Comparison of ENCODE assay signal across 1 cellular context in the genomic region with DNA sequence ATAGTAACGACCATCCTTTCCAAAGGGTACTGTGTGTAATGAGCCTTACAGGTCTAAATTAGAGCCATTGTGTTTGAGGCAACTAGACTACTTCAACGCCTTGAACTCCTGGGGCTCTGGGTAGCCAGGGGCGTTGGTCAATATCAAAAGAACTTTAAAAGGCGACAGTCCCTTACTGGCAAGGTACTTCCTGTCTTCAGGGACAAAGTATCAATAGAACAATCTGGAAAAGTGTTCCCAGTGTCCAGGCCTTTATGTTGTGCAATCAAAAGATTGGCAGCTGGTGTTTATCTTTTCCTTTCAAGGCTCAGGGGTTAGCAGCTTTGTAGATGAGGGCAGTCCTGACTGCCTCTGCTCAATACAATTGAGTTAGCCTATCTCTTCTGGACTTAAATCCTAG.
TF ChIP-seq lines count a peak whose summit lies in the region.

No MANE protein-coding gene starts in this region.

TF ChIP-seq in HepG2, 621 proteins besides CTCF, POLR2A, EP300 and RAD21 (continued from another document and continues in another):
- no peak for TF ChIP-seq CERS6 (CRISPR knock-in tag; IDR thresholded peaks at IDR 0.05)
- no peak for TF ChIP-seq NAIF1 (CRISPR knock-in tag; IDR thresholded peaks at IDR 0.05; ENCODE audit: borderline replicate concordance)
- no peak for TF ChIP-seq ZNF430 (CRISPR knock-in tag; IDR thresholded peaks at IDR 0.05)
- peak; percentile 88 for TF ChIP-seq GATAD2A (CRISPR knock-in tag; IDR thresholded peaks at IDR 0.05)
- TF ChIP-seq TEAD2 (CRISPR knock-in tag; IDR thresholded peaks at IDR 0.05): no peak
- TF ChIP-seq SP1 (IDR thresholded peaks at IDR 0.05): no peak
- TF ChIP-seq SP1 (CRISPR knock-in tag; IDR thresholded peaks at IDR 0.05): no peak
- no peak for TF ChIP-seq CBX1 (IDR thresholded peaks at IDR 0.05; ENCODE audit: low read depth)
- TF ChIP-seq HMG20A (CRISPR knock-in tag; IDR thresholded peaks at IDR 0.05; ENCODE audit: borderline replicate concordance): peak; percentile 49; the same call in 1 of the 2 replicates
- no peak for TF ChIP-seq KDM5B (CRISPR knock-in tag; IDR thresholded peaks at IDR 0.05; ENCODE audit: borderline replicate concordance)
- no peak for TF ChIP-seq SP4 (CRISPR knock-in tag; IDR thresholded peaks at IDR 0.05)
- TF ChIP-seq MTF2 (CRISPR knock-in tag; IDR thresholded peaks at IDR 0.05; ENCODE audit: borderline replicate concordance): no peak
- no peak for TF ChIP-seq SALL2 (CRISPR knock-in tag; IDR thresholded peaks at IDR 0.05)
- TF ChIP-seq ZNF432 (CRISPR knock-in tag; IDR thresholded peaks at IDR 0.05; ENCODE audit: borderline replicate concordance): no peak
- TF ChIP-seq, protein P1, sequence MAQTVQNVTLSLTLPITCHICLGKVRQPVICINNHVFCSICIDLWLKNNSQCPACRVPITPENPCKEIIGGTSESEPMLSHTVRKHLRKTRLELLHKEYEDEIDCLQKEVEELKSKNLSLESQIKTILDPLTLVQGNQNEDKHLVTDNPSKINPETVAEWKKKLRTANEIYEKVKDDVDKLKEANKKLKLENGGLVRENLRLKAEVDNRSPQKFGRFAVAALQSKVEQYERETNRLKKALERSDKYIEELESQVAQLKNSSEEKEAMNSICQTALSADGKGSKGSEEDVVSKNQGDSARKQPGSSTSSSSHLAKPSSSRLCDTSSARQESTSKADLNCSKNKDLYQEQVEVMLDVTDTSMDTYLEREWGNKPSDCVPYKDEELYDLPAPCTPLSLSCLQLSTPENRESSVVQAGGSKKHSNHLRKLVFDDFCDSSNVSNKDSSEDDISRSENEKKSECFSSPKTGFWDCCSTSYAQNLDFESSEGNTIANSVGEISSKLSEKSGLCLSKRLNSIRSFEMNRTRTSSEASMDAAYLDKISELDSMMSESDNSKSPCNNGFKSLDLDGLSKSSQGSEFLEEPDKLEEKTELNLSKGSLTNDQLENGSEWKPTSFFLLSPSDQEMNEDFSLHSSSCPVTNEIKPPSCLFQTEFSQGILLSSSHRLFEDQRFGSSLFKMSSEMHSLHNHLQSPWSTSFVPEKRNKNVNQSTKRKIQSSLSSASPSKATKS (CRISPR knock-in tag; IDR thresholded peaks at IDR 0.05): no peak
- peak; percentile 64; the same call in 1 of the 2 replicates for TF ChIP-seq ISL2 (CRISPR knock-in tag; IDR thresholded peaks at IDR 0.05)
- TF ChIP-seq ZBTB7A (CRISPR knock-in tag; IDR thresholded peaks at IDR 0.05): no peak
- TF ChIP-seq ZNF441 (CRISPR knock-in tag; IDR thresholded peaks at IDR 0.05; ENCODE audit: borderline replicate concordance): no peak
- TF ChIP-seq, protein P2, sequence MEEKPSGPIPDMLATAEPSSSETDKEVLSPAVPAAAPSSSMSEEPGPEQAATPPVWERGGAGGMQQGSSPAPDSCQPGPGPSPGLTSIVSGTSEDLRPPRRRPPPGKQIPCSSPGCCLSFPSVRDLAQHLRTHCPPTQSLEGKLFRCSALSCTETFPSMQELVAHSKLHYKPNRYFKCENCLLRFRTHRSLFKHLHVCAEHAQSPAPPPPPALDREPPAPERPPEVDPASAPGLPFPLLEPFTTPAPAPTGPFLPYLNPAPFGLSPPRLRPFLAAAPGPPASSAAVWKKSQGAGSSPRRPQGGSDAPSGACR (CRISPR knock-in tag; IDR thresholded peaks at IDR 0.05): no peak
- TF ChIP-seq ZNF691 (CRISPR knock-in tag; IDR thresholded peaks at IDR 0.05; ENCODE audit: borderline replicate concordance, low read depth): no peak
- no peak for TF ChIP-seq SIN3A (IDR thresholded peaks at IDR 0.05; ENCODE audit: borderline replicate concordance, low read depth, low read length)
- peak; percentile 62 for TF ChIP-seq HNF4G (IDR thresholded peaks at IDR 0.05; ENCODE audit: borderline replicate concordance, low read depth, low read length)
- TF ChIP-seq HNF4G (CRISPR knock-in tag; IDR thresholded peaks at IDR 0.05; ENCODE audit: borderline replicate concordance, low read depth): peak; percentile 50; the same call in 1 of the 2 replicates
- no peak for TF ChIP-seq ZNF749 (CRISPR knock-in tag; IDR thresholded peaks at IDR 0.05; ENCODE audit: borderline replicate concordance)
- TF ChIP-seq MZF1 (CRISPR knock-in tag; IDR thresholded peaks at IDR 0.05; ENCODE audit: borderline replicate concordance): no peak
- no peak for TF ChIP-seq TBP (CRISPR knock-in tag; IDR thresholded peaks at IDR 0.05)
- TF ChIP-seq ZBTB3 (CRISPR knock-in tag; IDR thresholded peaks at IDR 0.05; ENCODE audit: borderline replicate concordance, low read depth): no peak
- peak; percentile 48; the same call in 1 of the 2 replicates for TF ChIP-seq THAP11 (CRISPR knock-in tag; IDR thresholded peaks at IDR 0.05)
- no peak for TF ChIP-seq HMGA1 (CRISPR knock-in tag; conservative IDR thresholded peaks at IDR 0.05)
- TF ChIP-seq ZBTB8A (CRISPR knock-in tag; IDR thresholded peaks at IDR 0.05; ENCODE audit: borderline replicate concordance, low read depth): no peak
- no peak for TF ChIP-seq IRF9 (CRISPR knock-in tag; IDR thresholded peaks at IDR 0.05; ENCODE audit: borderline replicate concordance)
- no peak for TF ChIP-seq HNRNPK (IDR thresholded peaks at IDR 0.05; ENCODE audit: low read depth, low read length, poor library complexity, severe bottlenecking)
- TF ChIP-seq ZNF136 (CRISPR knock-in tag; IDR thresholded peaks at IDR 0.05; ENCODE audit: low read depth): no peak
- TF ChIP-seq NCOR1 (IDR thresholded peaks at IDR 0.05; ENCODE audit: borderline replicate concordance, low read length): 0 out of 2 replicates have a peak, but pooled peaks have one; percentile 29
- no peak for TF ChIP-seq JUND (CRISPR knock-in tag; IDR thresholded peaks at IDR 0.05)
- TF ChIP-seq SIX4 (CRISPR knock-in tag; IDR thresholded peaks at IDR 0.05): no peak
- TF ChIP-seq ZFP41 (CRISPR knock-in tag; IDR thresholded peaks at IDR 0.05; ENCODE audit: borderline replicate concordance): no peak
- TF ChIP-seq ZNF891 (CRISPR knock-in tag; IDR thresholded peaks at IDR 0.05): no peak
- no peak for TF ChIP-seq ZNF790 (CRISPR knock-in tag; IDR thresholded peaks at IDR 0.05; ENCODE audit: borderline replicate concordance)
- no peak for TF ChIP-seq SP140L (CRISPR knock-in tag; IDR thresholded peaks at IDR 0.05; ENCODE audit: borderline replicate concordance)
- TF ChIP-seq ZNF557 (CRISPR knock-in tag; IDR thresholded peaks at IDR 0.05): no peak
- TF ChIP-seq MXD1 (CRISPR knock-in tag; IDR thresholded peaks at IDR 0.05): no peak
- TF ChIP-seq ZKSCAN5 (CRISPR knock-in tag; IDR thresholded peaks at IDR 0.05): no peak
- TF ChIP-seq KDM1A (CRISPR knock-in tag; IDR thresholded peaks at IDR 0.05): no peak
- no peak for TF ChIP-seq ZFYVE20 (CRISPR knock-in tag; IDR thresholded peaks at IDR 0.05; ENCODE audit: borderline replicate concordance, low read depth)
- TF ChIP-seq SOX13 (IDR thresholded peaks at IDR 0.05): 0 out of 2 replicates have a peak, but pooled peaks have one; percentile 43
- peak in 1 of 2 experiments; percentile 82; a peak in 2 of 4 replicates for TF ChIP-seq SOX13 (CRISPR knock-in tag; conservative IDR thresholded peaks at IDR 0.05 in 1 of 2, IDR thresholded peaks at IDR 0.05 in 1 of 2)
- TF ChIP-seq ZNF543 (CRISPR knock-in tag; IDR thresholded peaks at IDR 0.05): peak; percentile 76; the same call in 1 of the 2 replicates
- TF ChIP-seq MEIS2 (CRISPR knock-in tag; IDR thresholded peaks at IDR 0.05): peak; percentile 93
- TF ChIP-seq ZSCAN29 (CRISPR knock-in tag; conservative IDR thresholded peaks at IDR 0.05): 0 out of 2 replicates have a peak, but pooled peaks have one; percentile 50
- TF ChIP-seq ZSCAN22 (CRISPR knock-in tag; IDR thresholded peaks at IDR 0.05): no peak
- TF ChIP-seq ZNF407 (CRISPR knock-in tag; IDR thresholded peaks at IDR 0.05; ENCODE audit: not compliant biosample characterization): no peak
- TF ChIP-seq KLF9 (CRISPR knock-in tag; IDR thresholded peaks at IDR 0.05; ENCODE audit: low read depth): no peak
- TF ChIP-seq ZBTB1 (CRISPR knock-in tag; IDR thresholded peaks at IDR 0.05; ENCODE audit: borderline replicate concordance): no peak
- TF ChIP-seq CC2D1A (CRISPR knock-in tag; IDR thresholded peaks at IDR 0.05): no peak
- no peak for TF ChIP-seq SSRP1 (CRISPR knock-in tag; IDR thresholded peaks at IDR 0.05)
- 0 out of 2 replicates have a peak, but pooled peaks have one; percentile 35 for TF ChIP-seq ZSCAN9 (CRISPR knock-in tag; IDR thresholded peaks at IDR 0.05; ENCODE audit: borderline replicate concordance)
- no peak for TF ChIP-seq ZNF607 (CRISPR knock-in tag; IDR thresholded peaks at IDR 0.05; ENCODE audit: borderline replicate concordance)
- peak; percentile 80; the same call in 1 of the 2 replicates for TF ChIP-seq FOXJ3 (CRISPR knock-in tag; IDR thresholded peaks at IDR 0.05; ENCODE audit: borderline replicate concordance)
- no peak for TF ChIP-seq ZMYM3 (CRISPR knock-in tag; IDR thresholded peaks at IDR 0.05)
- no peak for TF ChIP-seq RBFOX2 (IDR thresholded peaks at IDR 0.05; ENCODE audit: low read depth, low read length)
- TF ChIP-seq HNRNPLL (IDR thresholded peaks at IDR 0.05; ENCODE audit: low read depth, low read length, poor library complexity, severe bottlenecking): no peak
